ENCODE assay signal across 14 cellular contexts in genomic region chr14:100529561-100530031, GRCh38. TPM values are rescaled to one million over a fixed set of nuclear protein-coding genes. Genes with fewer than 3 reads are reported as not detected.
DNase-seq lines count a peak whose midpoint lies in the region; ATAC-seq, FAIRE-seq and TF ChIP-seq lines count a peak whose summit lies in the region.
"Had no signal": no experiment of that assay in that cellular context is flagged by ENCODE, and none has a peak within 500 bp of the region (broad histone marks: within the 10 kb centered on the region; RNA-seq: fewer than 3 reads in every experiment).

No MANE protein-coding gene starts in this region.

- no peak overlapping the region for H3K9ac ChIP-seq in HepG2 (ENCODE audit: insufficient read depth, low read depth, low read length)
- H3K9ac ChIP-seq: GM23248 had no signal

- H4K20me1 ChIP-seq in HepG2 (ENCODE audit: insufficient read depth, low read length), result no peaks in the 10 kb centered on the region

- ATAC-seq in right lobe of liver, result no peak
- no peak for ATAC-seq in HepG2
- ATAC-seq in lower lobe of right lung, result no peak
- ATAC-seq in sciatic nerve, result no peak
- ATAC-seq: psoas muscle had no signal

- H2AFZ ChIP-seq in HepG2 (ENCODE audit: low read length), result no peak overlapping the region
- H2AFZ ChIP-seq: GM23248 had no signal

- TF ChIP-seq POLR2A in right lobe of liver (IDR thresholded peaks at IDR 0.05) (no peak), HepG2 (IDR thresholded peaks at IDR 0.05; ENCODE audit: insufficient read depth in 1 of 2, low read depth in 2 of 2, low read length in 2 of 2) (no peak)

- FAIRE-seq in HepG2 (lab: Jason Lieb, UNC), result no peak

- H3K27ac ChIP-seq in right lobe of liver (no peak overlapping the region), HepG2 (ENCODE audit: extremely low read length, insufficient read depth, low read length) (no peak overlapping the region), lower lobe of right lung (no peak overlapping the region), A673 (ENCODE audit: low read depth, low read length, poor library complexity, severe bottlenecking) (no peak overlapping the region)
- H3K27ac ChIP-seq: GM23248, heart right ventricle, psoas muscle had no signal

- BruUV-seq in HepG2 (replicated peaks; lab: Mats Ljungman, UMichigan) (no TSS peak), A673 (replicated peaks; lab: Mats Ljungman, UMichigan) (no TSS peak)

- H3K9me3 ChIP-seq in right lobe of liver, result no peaks in the 10 kb centered on the region
- no peaks in the 10 kb centered on the region for H3K9me3 ChIP-seq in HepG2 (ENCODE audit: low read length)
- H3K9me3 ChIP-seq in lower lobe of right lung, result no peaks in the 10 kb centered on the region
- H3K9me3 ChIP-seq in A673 (ENCODE audit: low read depth, low read length, poor library complexity, severe bottlenecking), result no peaks in the 10 kb centered on the region
- H3K9me3 ChIP-seq: heart right ventricle, psoas muscle had no signal

- TF ChIP-seq CTCF in right lobe of liver (IDR thresholded peaks at IDR 0.05) (no peak), HepG2 (CRISPR knock-in tag; IDR thresholded peaks at IDR 0.05) (no peak), lower lobe of right lung (IDR thresholded peaks at IDR 0.05) (no peak), A673 (conservative IDR thresholded peaks at IDR 0.05; ENCODE audit: low read depth, low read length) (no peak)

- no peak overlapping the region for H3K4me2 ChIP-seq in HepG2 (ENCODE audit: low read depth, low read length)

- no peaks in the 10 kb centered on the region for H3K79me2 ChIP-seq in HepG2 (ENCODE audit: insufficient read depth, low read length)

- H3K27me3 ChIP-seq in right lobe of liver, result no peaks in the 10 kb centered on the region
- H3K27me3 ChIP-seq in HepG2 (ENCODE audit: control insufficient read depth in 1 of 2, insufficient read depth in 2 of 2, low read length in 2 of 2), result no peaks in the 10 kb centered on the region
- no peaks in the 10 kb centered on the region for H3K27me3 ChIP-seq in lower lobe of right lung (ENCODE audit: low read depth)
- H3K27me3 ChIP-seq in A673 (replicated peaks; ENCODE audit: insufficient read depth, low read depth, low read length, poor library complexity), result no peaks in the 10 kb centered on the region
- H3K27me3 ChIP-seq: heart right ventricle had no signal

- H3K4me3 ChIP-seq in right lobe of liver (no peak overlapping the region), HepG2 (replicated peaks in 1 of 3; ENCODE audit: insufficient read depth in 1 of 3, low read depth in 2 of 3, low read length in 3 of 3) (no peak overlapping the region), lower lobe of right lung (no peak overlapping the region), A673 (ENCODE audit: low read depth, low read length, poor library complexity, severe bottlenecking) (no peak overlapping the region)
- H3K4me3 ChIP-seq: GM23248, heart right ventricle, psoas muscle had no signal

- peaks cover 0 to 20% (median 6%) of the 10 kb centered on the region in 4 donors for H3K4me1 ChIP-seq in right lobe of liver
- peaks cover 17% of the 10 kb centered on the region for H3K4me1 ChIP-seq in HepG2 (ENCODE audit: insufficient read depth, low read length)
- peaks cover 16% of the 10 kb centered on the region for H3K4me1 ChIP-seq in lower lobe of right lung
- no peaks in the 10 kb centered on the region for H3K4me1 ChIP-seq in A673 (ENCODE audit: insufficient read depth, low read length, poor library complexity, severe bottlenecking)
- H3K4me1 ChIP-seq: psoas muscle had no signal

- H3K36me3 ChIP-seq in right lobe of liver (peaks cover 0 to 4% (median 1%) of the 10 kb centered on the region in 4 donors), HepG2 (replicated peaks in 1 of 2; ENCODE audit: control insufficient read depth in 1 of 2, insufficient read depth in 2 of 2, low read length in 2 of 2) (peaks cover 0 to 2% of the 10 kb centered on the region in 2 experiments; a peak in 1 of 5 replicates), lower lobe of right lung (peaks cover 32% of the 10 kb centered on the region), A673 (ENCODE audit: insufficient read depth, low read length, poor library complexity, severe bottlenecking) (no peaks in the 10 kb centered on the region)

- in situ Hi-C loops in HepG2 (cut with HindIII; ENCODE audit: extremely low pct_ligation_motif_present, low pct_unique_long_range_greater_than_20kb), result loop anchor here (5.0 kb wide), 1 partner anchor 113 kb away; no protein-coding TSS in a partner anchor

- DNase-seq in right lobe of liver, result peak in 2 of 3 donors; percentile 15 to 50
- DNase-seq in HepG2 (ENCODE audit: low spot score), result no peak
- peak; percentile 10 for DNase-seq in activated CD8-positive, alpha-beta memory T cell treated with anti-CD3 and anti-CD28 coated beads, Interleukin-2, amount 50 U/mL, for 4 hours
- peak; percentile 28 for DNase-seq in lower lobe of right lung
- DNase-seq in sciatic nerve (ENCODE audit: low spot score), result no peak
- no peak for DNase-seq in A673 (ENCODE audit: low spot score)
- DNase-seq in NCI-H2081 treated with DMSO at 0.1 percent for 48 hours (lab: John Stamatoyannopoulos, UW), result no peak
- no peak for DNase-seq in NCI-H2029 treated with DMSO at 0.1 percent for 48 hours (lab: John Stamatoyannopoulos, UW)
- DNase-seq: activated naive CD8-positive, alpha-beta T cell treated with anti-CD3 and anti-CD28 coated beads for 36 hours; GM23248; NCI-H1417; NCI-H446 had no signal

- POLR2A ChIA-PET in HepG2 (lab: Yijun Ruan, JAX) (no interaction called here), A673 (lab: Charles Lee; ENCODE audit: low non-redundant PET) (no interaction called here)

- WGBS in right lobe of liver (ENCODE audit: insufficient coverage, low coverage, low lambda C conversion rate, missing lambda C conversion rate), result no CpG with 5 or more reads among the region's 21 CpGs
- no CpG with 5 or more reads among the region's 21 CpGs for WGBS in HepG2 (ENCODE audit: low lambda C conversion rate)

- no peak for TF ChIP-seq RAD21 in HepG2 (CRISPR knock-in tag; IDR thresholded peaks at IDR 0.05)

- CTCF ChIA-PET in HepG2 (lab: Yijun Ruan, JAX; ENCODE audit: low intra/inter-chr PET ratio, low total read pairs), result no interaction called here
- CTCF ChIA-PET in A673 (lab: Charles Lee), result no interaction called here

- TF ChIP-seq EP300 in HepG2 (IDR thresholded peaks at IDR 0.05; ENCODE audit: low read depth in 2 of 2, low read length in 2 of 2), result no peak
- TF ChIP-seq EP300 in HepG2 (CRISPR knock-in tag; IDR thresholded peaks at IDR 0.05; ENCODE audit: borderline replicate concordance), result no peak

- intact Hi-C loops in right lobe of liver (cut with DNase I) (loop anchor here (5.0 to 10.0 kb wide), 2 partner anchors 113 to 125 kb away; no protein-coding TSS in a partner anchor), HepG2 (cut with micrococcal nuclease; ENCODE audit: unreplicated experiment) (no loop called here), lower lobe of right lung (cut with DNase I) (no loop called here), sciatic nerve (cut with DNase I) (loop anchor here (10.0 kb wide), 2 partner anchors 115 to 1905 kb away; no protein-coding TSS in a partner anchor), A673 (cut with micrococcal nuclease; ENCODE audit: unreplicated experiment) (loop anchor here (10.0 kb wide), 1 partner anchor 145 kb away; no protein-coding TSS in a partner anchor)

TF ChIP-seq in HepG2, 621 proteins besides CTCF, POLR2A, EP300 and RAD21 (continues in another document):
- TF ChIP-seq KDM2A (CRISPR knock-in tag; IDR thresholded peaks at IDR 0.05; ENCODE audit: borderline replicate concordance, low read depth) (no peak), YEATS4 (CRISPR knock-in tag; IDR thresholded peaks at IDR 0.05; ENCODE audit: borderline replicate concordance) (no peak), ZNF660 (CRISPR knock-in tag; IDR thresholded peaks at IDR 0.05; ENCODE audit: borderline replicate concordance, low read depth) (no peak)

RNA-seq across cellular contexts. Expression of gene BEGAIN, which starts 57.6 kb away (rescaled TPM):
- total RNA-seq in right lobe of liver (under 1 TPM; 0.12 to 0.61 (median 0.34) TPM), HepG2 (2016; rRNA removed; fragmentation: Illumina TruSeq; extraction: Trizol) (not detected in 2 replicates), lower lobe of right lung (1.3 TPM), sciatic nerve (12.3 TPM), A673 (2021) (0.84 and 1.3 TPM in 2 replicates)
- not detected in 2 replicates for total RNA-seq in HepG2 (2016; cell fraction: cytosol; rRNA removed; fragmentation: Illumina TruSeq; extraction: Trizol; ENCODE audit: low read depth)
- total RNA-seq in HepG2 (2016; cell fraction: insoluble cytoplasmic fraction; rRNA removed; fragmentation: Illumina TruSeq; extraction: Trizol), result not detected in 2 replicates
- total RNA-seq in HepG2 (2016; cell fraction: membrane; rRNA removed; fragmentation: Illumina TruSeq; extraction: Trizol), result not detected in 2 replicates
- total RNA-seq in HepG2 (2016; cell fraction: nucleus; rRNA removed; fragmentation: Illumina TruSeq; extraction: Trizol), result not detected in 2 replicates
- not detected in 2 replicates for polyA plus RNA-seq in HepG2 (2011; rRNA removed)
- not detected in 2 replicates for polyA plus RNA-seq in HepG2 (2011; cell fraction: cytosol; rRNA removed)
- polyA plus RNA-seq in HepG2 (2011; cell fraction: nucleus; rRNA removed), result not detected in 2 replicates
- polyA plus RNA-seq in HepG2 (2012), result not detected in 2 replicates
- polyA plus RNA-seq in HepG2 (2016; cell fraction: cytosol; fragmentation: Illumina TruSeq; extraction: Trizol; ENCODE audit: low read depth), result not detected in 2 replicates
- polyA plus RNA-seq in HepG2 (2016; cell fraction: insoluble cytoplasmic fraction; fragmentation: Illumina TruSeq; extraction: Trizol; ENCODE audit: low read depth), result not detected in 2 replicates
- polyA plus RNA-seq in HepG2 (2016; cell fraction: membrane; fragmentation: Illumina TruSeq; extraction: Trizol; ENCODE audit: low read depth), result not detected in 2 replicates
- polyA plus RNA-seq in HepG2 (2016; cell fraction: nucleus; fragmentation: Illumina TruSeq; extraction: Trizol; ENCODE audit: insufficient read depth, low read depth), result not detected in 2 replicates
- 39.7 TPM in 1 of 2 replicates, not detected in the other for polyA minus RNA-seq in HepG2 (2011; rRNA and poly(A)+ RNA removed; ENCODE audit: low replicate concordance)
- 0.20 TPM in 1 of 2 replicates, not detected in the other for polyA minus RNA-seq in HepG2 (2011; cell fraction: cytosol; rRNA and poly(A)+ RNA removed)
- 0.26 TPM in 1 of 2 replicates, not detected in the other for polyA minus RNA-seq in HepG2 (2011; cell fraction: nucleus; rRNA and poly(A)+ RNA removed)

Comparison
In these comparisons a context has a peak if more than half of its experiments do, and no peak if none do; other contexts are left out.
1. DNase-seq: peak in right lobe of liver (2 of 3), activated CD8-positive, alpha-beta memory T cell treated with anti-CD3 and anti-CD28 coated beads, Interleukin-2, amount 50 U/mL, for 4 hours (single experiment) and lower lobe of right lung (single experiment); none in HepG2 (single experiment), sciatic nerve (single experiment), A673 (single experiment), NCI-H2081 treated with DMSO at 0.1 percent for 48 hours (single experiment) and NCI-H2029 treated with DMSO at 0.1 percent for 48 hours (single experiment).
2. intact Hi-C loops: an anchor here in right lobe of liver (5.0 to 10.0 kb wide), sciatic nerve (10.0 kb wide) and A673 (10.0 kb wide); none called in HepG2 and lower lobe of right lung.